ENCODE assay signal across 35 cellular contexts in the genomic region with DNA sequence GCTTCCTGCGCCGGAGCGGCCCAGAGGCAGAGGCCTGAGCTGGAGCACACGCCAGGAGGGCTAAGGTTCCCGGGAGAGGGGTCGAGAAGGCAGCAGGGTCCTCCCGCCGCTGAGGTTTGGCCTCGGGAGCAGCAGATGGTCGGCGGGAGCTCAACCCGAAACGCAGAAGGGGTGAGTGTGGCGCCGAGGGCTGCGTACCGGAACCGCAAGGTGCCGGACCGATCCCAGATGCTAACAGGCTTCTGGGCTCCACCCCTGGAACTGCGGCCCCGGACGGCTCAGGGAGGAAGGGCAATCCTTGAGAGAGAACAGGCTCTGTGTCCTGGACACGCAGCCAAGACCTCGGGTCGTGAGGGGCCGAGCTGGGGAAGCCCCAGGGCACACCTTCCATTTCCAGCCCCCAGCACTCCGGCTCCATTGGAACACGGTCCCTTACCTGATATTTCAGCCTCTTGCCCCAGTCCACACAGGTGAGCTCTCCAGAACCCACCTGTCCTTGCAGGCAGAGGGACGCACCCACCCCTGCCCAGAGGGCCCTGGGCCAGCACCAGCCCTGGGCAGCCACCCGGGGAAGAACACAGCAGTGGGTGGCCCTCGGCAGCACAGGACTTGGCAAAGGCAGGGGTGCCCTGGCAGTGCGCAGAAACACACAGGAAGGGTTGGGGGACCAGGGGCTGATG. TPM values are rescaled to one million over a fixed set of nuclear protein-coding genes. Genes with fewer than 3 reads are reported as not detected.
A peak's percentile ranks its signal among the peaks of the same experiment; 100 is the strongest.
DNase-seq lines count a peak whose midpoint lies in the region; ATAC-seq, FAIRE-seq and TF ChIP-seq lines count a peak whose summit lies in the region.
"Had no signal": no experiment of that assay in that cellular context is flagged by ENCODE, and none has a peak within 500 bp of the region (broad histone marks: within the 10 kb centered on the region; RNA-seq: fewer than 3 reads in every experiment).

No MANE protein-coding gene starts in this region.

- no peak overlapping the region for H3K18ac ChIP-seq in H1 (ENCODE audit: extremely low read depth, low read length)

- no peak for ATAC-seq in Right ventricle myocardium inferior
- no peak for ATAC-seq in left cardiac atrium
- no peak for ATAC-seq in HG03175 (IDR thresholded peaks at IDR 0.05; ENCODE audit: unreplicated experiment)
- ATAC-seq: esophagus mucosa; naive thymus-derived CD8-positive, alpha-beta T cell had no signal

- H2AK5ac ChIP-seq in H1 (ENCODE audit: low read depth, low read length), result no peak overlapping the region

- H3K4ac ChIP-seq in H1 (replicated peaks; ENCODE audit: insufficient read length, low read depth, low read length), result no peak overlapping the region

- peaks cover under 1% of the 10 kb centered on the region for H3K36me3 ChIP-seq in HUES64 (ENCODE audit: insufficient read depth, low read length)
- H3K36me3 ChIP-seq in H1 (ENCODE audit: control insufficient read depth in 2 of 4, insufficient read depth in 4 of 4, low read length in 3 of 4), result peaks cover 0 to 18% (median 1%) of the 10 kb centered on the region in 4 experiments; a peak in 1 of 8 replicates
- H3K36me3 ChIP-seq in parathyroid adenoma (ENCODE audit: control insufficient read depth, insufficient read depth, low read length), result no peaks in the 10 kb centered on the region
- H3K36me3 ChIP-seq: brain microvascular endothelial cell had no signal

- no peak overlapping the region for H2AFZ ChIP-seq in H1 (ENCODE audit: low read length)
- peak overlapping the region; percentile 42 for H2AFZ ChIP-seq in parathyroid adenoma
- H2AFZ ChIP-seq: GM23248 had no signal

- CTCF ChIA-PET in H1 (lab: Charles Lee; ENCODE audit: partially characterized antibody), result interaction anchor here (0.7 to 5.0 kb wide), 13 partner anchors 13 to 236 kb away, joined by 3 to 26 read pairs (median 6); no protein-coding TSS in a partner anchor

- H3K4me2 ChIP-seq in H1 (ENCODE audit: insufficient read depth in 1 of 2, low read depth in 2 of 2, low read length in 2 of 2), result peak overlapping the region; percentile 57 to 59
- no peak overlapping the region for H3K4me2 ChIP-seq in parathyroid adenoma (ENCODE audit: low read length)
- H3K4me2 ChIP-seq: BLaER1 treated with 17β-estradiol and CSF1 and Interleukin-3, amounts not matched to agents 10 nM and 100 nM had no signal

- H3K4me3 ChIP-seq in HUES64 (ENCODE audit: low read length) (peak overlapping the region; percentile 32; the same call in 1 of the 2 replicates), H1 (ENCODE audit: extremely low read depth in 1 of 4, insufficient read depth in 2 of 4, low read depth in 3 of 4, low read length in 4 of 4) (peak overlapping the region in 1 of 4 experiments; percentile 49; a peak in 5 of 8 replicates), parathyroid adenoma (ENCODE audit: low read depth, low read length) (no peak overlapping the region)
- H3K4me3 ChIP-seq: BLaER1 treated with 17β-estradiol and CSF1 and Interleukin-3, amounts not matched to agents 10 nM and 100 nM; GM23248; lung; SK-N-MC; skin epidermis had no signal

- peak; percentile 60 for DNase-seq in Right ventricle myocardium inferior (ENCODE audit: missing footprints)
- no peak for DNase-seq in left cardiac atrium
- DNase-seq in H1 (ENCODE audit: low read depth in 1 of 2, low spot score in 2 of 2), result no peak
- DNase-seq in putamen (ENCODE audit: low spot score), result no peak
- no peak for DNase-seq in inferior parietal cortex (ENCODE audit: extremely low spot score)
- DNase-seq: activated CD4-positive, alpha-beta memory T cell treated with anti-CD3 and anti-CD28 coated beads for 36 hours; activated CD4-positive, alpha-beta T cell treated with anti-CD3 and anti-CD28 coated beads for 1 hour; amygdala; brain microvascular endothelial cell; DMS79 treated with DMSO at 0.1 percent for 48 hours; GDM1; GM23248; naive thymus-derived CD8-positive, alpha-beta T cell; NCI-H1436; NCI-H2081; NCI-H345; retina; stimulated activated naive CD4-positive, alpha-beta T cell had no signal

- no peak overlapping the region for H4K5ac ChIP-seq in H1 (ENCODE audit: insufficient read length, low read depth, low read length)

- no peaks in the 10 kb centered on the region for H3K9me3 ChIP-seq in HUES64 (ENCODE audit: insufficient read depth, low read depth, low read length)
- H3K9me3 ChIP-seq in H1 (ENCODE audit: insufficient read depth in 2 of 2, low read depth in 1 of 2, low read length in 1 of 2), result no peaks in the 10 kb centered on the region; a peak in 1 of 4 replicates
- H3K9me3 ChIP-seq in parathyroid adenoma (ENCODE audit: control insufficient read depth, low read length), result no peaks in the 10 kb centered on the region

- H3K79me2 ChIP-seq in H1 (ENCODE audit: control insufficient read depth in 1 of 2, insufficient read depth in 2 of 2, low read length in 2 of 2) (no peaks in the 10 kb centered on the region), parathyroid adenoma (no peaks in the 10 kb centered on the region)

- peaks cover 25 to 55% of the 10 kb centered on the region in 2 experiments for H4K20me1 ChIP-seq in H1 (replicated peaks in 1 of 2; ENCODE audit: control insufficient read depth in 1 of 2, insufficient read depth in 2 of 2, low read length in 2 of 2)

- intact Hi-C loops in Right ventricle myocardium inferior (cut with DNase I), result no loop called here
- intact Hi-C loops in left cardiac atrium (cut with DNase I), result no loop called here

- H4K91ac ChIP-seq in H1 (replicated peaks; ENCODE audit: insufficient read length, low read length), result no peak overlapping the region

- POLR2A ChIA-PET in H1 (lab: Charles Lee; ENCODE audit: partially characterized antibody), result interaction anchor here (0.8 to 4.0 kb wide), 5 partner anchors 11 to 45 kb away, joined by 3 to 17 read pairs (median 5); no protein-coding TSS in a partner anchor

- no peak for TF ChIP-seq EP300 in H1 (IDR thresholded peaks at IDR 0.05; ENCODE audit: borderline replicate concordance in 1 of 2, low read depth in 2 of 2, low read length in 2 of 2)

- no peak overlapping the region for H3K23ac ChIP-seq in H1 (ENCODE audit: insufficient read length)

- peaks cover 8% of the 10 kb centered on the region; the same call in 1 of the 2 replicates for H3K23me2 ChIP-seq in H1 (ENCODE audit: low read depth, low read length)

- peaks cover 76% of the 10 kb centered on the region for H3K27me3 ChIP-seq in HUES64 (ENCODE audit: insufficient read depth, low read length)
- H3K27me3 ChIP-seq in H1 (replicated peaks in 1 of 4; ENCODE audit: control insufficient read depth in 3 of 4, extremely low read depth in 1 of 4, insufficient read depth in 3 of 4, low read length in 3 of 4), result peaks cover 63 to 77% (median 75%) of the 10 kb centered on the region in 4 experiments
- H3K27me3 ChIP-seq in parathyroid adenoma (ENCODE audit: control insufficient read depth, insufficient read depth, low read length), result peaks cover 8% of the 10 kb centered on the region

- H3K14ac ChIP-seq in H1 (ENCODE audit: insufficient read length), result no peak overlapping the region

- no peak overlapping the region for H2BK5ac ChIP-seq in H1 (ENCODE audit: low read depth, low read length)

- no peak overlapping the region for H3K27ac ChIP-seq in HUES64 (ENCODE audit: low read depth, low read length)
- H3K27ac ChIP-seq in H1 (ENCODE audit: low read depth, low read length), result no peak overlapping the region
- no peak overlapping the region for H3K27ac ChIP-seq in parathyroid adenoma
- H3K27ac ChIP-seq: BLaER1 treated with 17β-estradiol and CSF1 and Interleukin-3, amounts not matched to agents 10 nM and 100 nM; brain microvascular endothelial cell; GM23248; RWPE1; SK-N-MC; skin epidermis had no signal

- H3K9ac ChIP-seq in HUES64 (ENCODE audit: low read depth, low read length), result no peak overlapping the region
- no peak overlapping the region for H3K9ac ChIP-seq in H1 (replicated peaks in 1 of 4; ENCODE audit: extremely low read depth in 1 of 4, low read depth in 3 of 4, low read length in 3 of 4)
- no peak overlapping the region for H3K9ac ChIP-seq in parathyroid adenoma
- H3K9ac ChIP-seq: BLaER1 treated with 17β-estradiol and CSF1 and Interleukin-3, amounts not matched to agents 10 nM and 100 nM; GM23248 had no signal

- TF ChIP-seq POLR2A in H1 (IDR thresholded peaks at IDR 0.05; ENCODE audit: control extremely low read depth in 1 of 2, low read depth in 2 of 2, low read length in 2 of 2), result no peak

- H2BK15ac ChIP-seq in H1 (ENCODE audit: low read length), result no peak overlapping the region

- 25% methylated on average over 33 of the region's 33 CpGs for WGBS in HUES64
- WGBS in H1 (ENCODE audit: extremely low coverage in 1 of 2, insufficient coverage in 1 of 2, insufficient read length in 1 of 2, insufficient replicate concordance in 2 of 2, low coverage in 1 of 2, low lambda C conversion rate in 2 of 2, missing lambda C conversion rate in 1 of 2), 2 experiments, result 36% methylated on average over 31 of the region's 33 CpGs; no CpG with 5 or more reads in 1 of the 2 experiments

- H4K8ac ChIP-seq in H1 (ENCODE audit: extremely low read depth, insufficient read depth, low read length), result peak overlapping the region; percentile 51

- H3K4me1 ChIP-seq in HUES64 (ENCODE audit: insufficient read depth, low read length), result no peaks in the 10 kb centered on the region
- H3K4me1 ChIP-seq in H1 (replicated peaks in 1 of 4; ENCODE audit: control insufficient read depth in 3 of 4, insufficient read depth in 4 of 4, low read length in 3 of 4), result peaks cover 4 to 18% (median 8%) of the 10 kb centered on the region in 4 experiments; a peak in 6 of 7 replicates
- no peaks in the 10 kb centered on the region for H3K4me1 ChIP-seq in parathyroid adenoma

- H2BK20ac ChIP-seq in H1 (ENCODE audit: low read length), result no peak overlapping the region

- TF ChIP-seq RAD21 in H1 (IDR thresholded peaks at IDR 0.05 in 1 of 2, conservative IDR thresholded peaks at IDR 0.05 in 1 of 2; ENCODE audit: low read depth in 2 of 2, low read length in 2 of 2), result no peak

- H2BK120ac ChIP-seq in H1 (replicated peaks; ENCODE audit: low read depth, low read length), result no peak overlapping the region

- no peak for FAIRE-seq in H1 (lab: Jason Lieb, UNC)
- FAIRE-seq: TTC549 had no signal

- H3K56ac ChIP-seq in H1 (replicated peaks; ENCODE audit: insufficient read length, low read depth, low read length), result no peak overlapping the region

- H3K79me1 ChIP-seq in H1 (ENCODE audit: low read depth, low read length), result peaks cover 4% of the 10 kb centered on the region; the same call in 1 of the 2 replicates

- TF ChIP-seq CTCF in H1 (IDR thresholded peaks at IDR 0.05; ENCODE audit: control extremely low read depth in 1 of 3, insufficient read depth in 1 of 3, low read depth in 1 of 3, low read length in 3 of 3) (no peak), parathyroid adenoma (IDR thresholded peaks at IDR 0.05) (no peak)

- H2BK12ac ChIP-seq in H1 (ENCODE audit: low read depth, low read length), result no peak overlapping the region

RNA-seq across cellular contexts. Expression of a gene that starts 1.4 kb away (rescaled TPM):
- total RNA-seq in Right ventricle myocardium inferior, result not detected
- total RNA-seq in left cardiac atrium, result not detected
- not detected for polyA plus RNA-seq in HUES64 (2013, experiment 1 of 2)
- polyA plus RNA-seq in HUES64 (2013, experiment 2 of 2), result not detected
- not detected in 2 replicates for total RNA-seq in H1 (2021; fragmentation: NEBNext Ultra II Directional; extraction: Animal tissue kit (Norgen Biotek cat#: 25700))
- 0.02 and 0.03 TPM in 2 replicates for polyA plus RNA-seq in H1 (2011; rRNA removed)
- not detected for polyA plus RNA-seq in H1 (2011; cell fraction: cytosol; rRNA removed)
- polyA plus RNA-seq in H1 (2011; cell fraction: nucleus; rRNA removed), result 0.20 TPM
- polyA plus RNA-seq in H1 (2012, experiment 1 of 2), result not detected in 4 replicates
- polyA plus RNA-seq in H1 (2012, experiment 2 of 2), result not detected
- not detected for polyA plus RNA-seq in H1 (2013, experiment 1 of 2)
- polyA plus RNA-seq in H1 (2013, experiment 2 of 2), result 0.02 TPM
- not detected in 2 replicates for polyA minus RNA-seq in H1 (2011; rRNA and poly(A)+ RNA removed)
- polyA minus RNA-seq in H1 (2011; cell fraction: cytosol; rRNA and poly(A)+ RNA removed), result not detected
- 0.30 TPM for polyA minus RNA-seq in H1 (2011; cell fraction: nucleus; rRNA and poly(A)+ RNA removed)
- total RNA-seq: activated CD4-positive, alpha-beta memory T cell treated with anti-CD3 and anti-CD28 coated beads for 36 hours; cerebellum; dermis microvascular lymphatic vessel endothelial cell; fibroblast of villous mesenchyme; GM23248; LHCN-M2; lung; mononuclear cell; naive thymus-derived CD8-positive, alpha-beta T cell; osteocyte had no signal
- polyA plus RNA-seq: AG04450; GM23248; lung; naive thymus-derived CD8-positive, alpha-beta T cell had no signal

RNA-seq across cellular contexts. Expression of a gene that starts 42.1 kb away (rescaled TPM):
- 8.3 TPM for total RNA-seq in Right ventricle myocardium inferior
- total RNA-seq in left cardiac atrium, result 1 to 10 TPM; 6.5 to 6.6 TPM
- polyA plus RNA-seq in HUES64 (2013, experiment 1 of 2), result 18.8 TPM
- polyA plus RNA-seq in HUES64 (2013, experiment 2 of 2), result 18.0 TPM
- 27.5 and 28.6 TPM in 2 replicates for total RNA-seq in H1 (2021; fragmentation: NEBNext Ultra II Directional; extraction: Animal tissue kit (Norgen Biotek cat#: 25700))
- 18.0 and 21.8 TPM in 2 replicates for polyA plus RNA-seq in H1 (2011; rRNA removed)
- polyA plus RNA-seq in H1 (2011; cell fraction: cytosol; rRNA removed), result 20.4 TPM
- 52.2 TPM for polyA plus RNA-seq in H1 (2011; cell fraction: nucleus; rRNA removed)
- 18.2 to 24.6 TPM (median 21.8 TPM) in 4 replicates for polyA plus RNA-seq in H1 (2012, experiment 1 of 2)
- 13.5 TPM for polyA plus RNA-seq in H1 (2012, experiment 2 of 2)
- 27.3 TPM for polyA plus RNA-seq in H1 (2013, experiment 1 of 2)
- polyA plus RNA-seq in H1 (2013, experiment 2 of 2), result 25.5 TPM
- 17.0 and 19.8 TPM in 2 replicates for polyA minus RNA-seq in H1 (2011; rRNA and poly(A)+ RNA removed)
- polyA minus RNA-seq in H1 (2011; cell fraction: cytosol; rRNA and poly(A)+ RNA removed), result 10.7 TPM
- 13.1 TPM for polyA minus RNA-seq in H1 (2011; cell fraction: nucleus; rRNA and poly(A)+ RNA removed)
